9 cellular contexts compared by ENCODE assay signal in the genomic region with DNA sequence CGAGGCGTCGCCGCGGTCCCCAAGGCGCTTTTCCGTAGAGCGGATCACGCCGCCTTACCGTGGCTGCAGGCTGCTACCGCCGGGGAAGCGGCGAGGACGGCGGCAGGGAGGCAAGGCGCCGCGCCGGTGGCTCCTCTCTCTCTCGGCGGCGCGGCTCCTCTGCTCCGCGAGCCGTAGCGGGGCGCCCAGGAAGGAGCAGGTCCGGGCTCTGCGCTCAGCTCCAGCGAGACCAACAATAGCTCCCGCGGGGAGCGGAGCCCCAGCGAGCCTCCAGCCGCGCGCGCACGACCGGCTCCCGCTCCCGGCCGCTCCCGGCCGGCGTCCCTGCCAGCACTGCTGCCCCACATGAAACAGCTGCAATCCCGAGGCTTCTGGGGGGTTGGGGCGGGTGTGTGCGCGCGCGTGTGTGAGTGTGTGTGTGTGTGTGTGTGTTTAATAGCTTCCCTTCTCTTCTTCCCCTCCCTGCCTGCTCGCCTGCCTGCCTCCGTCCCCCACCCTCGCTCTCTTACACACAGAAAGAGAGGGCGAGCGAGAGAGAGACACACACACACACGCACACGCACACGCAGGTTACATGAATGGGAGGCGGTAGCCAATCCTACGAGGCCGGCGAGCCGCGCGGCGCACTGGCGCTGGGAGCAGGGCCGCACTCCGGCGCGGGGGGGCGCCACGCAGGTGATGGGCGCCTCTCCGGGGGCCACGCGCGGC. TPM values are rescaled to one million over a fixed set of nuclear protein-coding genes. Genes with fewer than 3 reads are reported as not detected.
DNase-seq lines count a peak whose midpoint lies in the region; ATAC-seq and TF ChIP-seq lines count a peak whose summit lies in the region.
"Had no signal": no experiment of that assay in that cellular context is flagged by ENCODE, and none has a peak within 500 bp of the region (broad histone marks: within the 10 kb centered on the region; RNA-seq: fewer than 3 reads in every experiment).

Gene TENM4, minus strand, starts transcription at position 580 of the 708 bp plus-strand sequence. CDS start 371,086 bp downstream, outside the sequence.

- peak within 1 kb of the TSS; percentile 76 for H2AFZ ChIP-seq in fibroblast of lung (ENCODE audit: low read length)

- no peaks in the 10 kb centered on the region for H4K20me1 ChIP-seq in fibroblast of lung (ENCODE audit: control insufficient read depth, extremely low read depth, insufficient read depth, low read length)

- no peak for TF ChIP-seq POLR2A in uterus (IDR thresholded peaks at IDR 0.05)

- no peaks in the 10 kb centered on the region for H3K9me3 ChIP-seq in fibroblast of lung (ENCODE audit: control insufficient read depth, insufficient read depth, low read depth, low read length)
- H3K9me3 ChIP-seq in muscle layer of duodenum (ENCODE audit: control insufficient read depth in 1 of 2, low read length in 2 of 2), result no peaks in the 10 kb centered on the region
- H3K9me3 ChIP-seq in uterus, result no peaks in the 10 kb centered on the region
- H3K9me3 ChIP-seq: neutrophil had no signal

- DNase-seq in activated T-cell treated with anti-CD3 and anti-CD28 coated beads, Interleukin-2, amount 50 U/mL, for 4 hours, result no peak
- no peak for DNase-seq in activated T-cell treated with anti-CD3 and anti-CD28 coated beads, Interleukin-2, amount 50 U/mL, for 24 hours
- DNase-seq in HL-60 (ENCODE audit: low read depth in 1 of 2, low spot score in 1 of 2), result peak in 1 of 2 experiments; percentile 7
- peak; percentile 95 to 96 for DNase-seq in fibroblast of lung (ENCODE audit: low read depth in 2 of 2)
- peak; percentile 72 to 73 for DNase-seq in uterus
- no peak for DNase-seq in HuH-7.5 (ENCODE audit: low spot score)

- TF ChIP-seq CTCF in HL-60 (IDR thresholded peaks at IDR 0.05; ENCODE audit: insufficient read depth, low read length) (no peak), fibroblast of lung (conservative IDR thresholded peaks at IDR 0.05 in 1 of 2, IDR thresholded peaks at IDR 0.05 in 1 of 2; ENCODE audit: low read depth in 1 of 2, low read length in 2 of 2) (peak in 1 of 2 donors; percentile 9), uterus (IDR thresholded peaks at IDR 0.05) (peak in 1 of 4 experiments; percentile 18)

- peak within 1 kb of the TSS; percentile 92 for H3K9ac ChIP-seq in fibroblast of lung (ENCODE audit: insufficient read depth, low read length)

- peaks cover 30% of the 10 kb centered on the region for H3K79me2 ChIP-seq in fibroblast of lung (ENCODE audit: control insufficient read depth, insufficient read depth, low read length)

- H3K4me2 ChIP-seq in fibroblast of lung (ENCODE audit: extremely low read depth, insufficient read depth, low read length), result peak within 1 kb of the TSS; percentile 97

- H3K36me3 ChIP-seq in fibroblast of lung (ENCODE audit: control insufficient read depth, insufficient read depth, low read length) (no peaks in the 10 kb centered on the region), muscle layer of duodenum (ENCODE audit: control insufficient read depth in 1 of 2, insufficient read depth in 2 of 2, low read length in 2 of 2) (no peaks in the 10 kb centered on the region), uterus (no peaks in the 10 kb centered on the region)
- H3K36me3 ChIP-seq: neutrophil had no signal

- peaks cover 50% of the 10 kb centered on the region for H3K27me3 ChIP-seq in HL-60 (ENCODE audit: insufficient read depth, poor library complexity, severe bottlenecking)
- no peaks in the 10 kb centered on the region for H3K27me3 ChIP-seq in fibroblast of lung (ENCODE audit: control insufficient read depth, insufficient read depth, low read length)
- H3K27me3 ChIP-seq in muscle layer of duodenum (ENCODE audit: low read depth, low read length), result peaks cover 30% of the 10 kb centered on the region
- peaks cover 3 to 10% of the 10 kb centered on the region in 2 donors for H3K27me3 ChIP-seq in uterus

- H3K27ac Mint-ChIP-seq in activated T-cell treated with anti-CD3 and anti-CD28 coated beads, Interleukin-2, amount 50 U/mL, for 24 hours, result no peak within 1 kb of the TSS
- peak within 1 kb of the TSS; percentile 82 for H3K27ac Mint-ChIP-seq in T-helper 1 cell treated with Interleukin-12 subunit alpha and Interleukin-12 subunit beta and Interleukin-4 antibody, amounts not matched to agents 30 μg/mL and 1 μg/mL, for 36 hours

- H3K27me3 Mint-ChIP-seq in activated T-cell treated with anti-CD3 and anti-CD28 coated beads, Interleukin-2, amount 50 U/mL, for 4 hours (ENCODE audit: low read depth), result peaks cover 66% of the 10 kb centered on the region
- peaks cover 76% of the 10 kb centered on the region for H3K27me3 Mint-ChIP-seq in activated T-cell treated with anti-CD3 and anti-CD28 coated beads, Interleukin-2, amount 50 U/mL, for 24 hours
- H3K27me3 Mint-ChIP-seq in T-helper 1 cell treated with Interleukin-12 subunit alpha and Interleukin-12 subunit beta and Interleukin-4 antibody, amounts not matched to agents 30 μg/mL and 1 μg/mL, for 36 hours (ENCODE audit: low read depth), result peaks cover 78% of the 10 kb centered on the region

- peaks cover 5% of the 10 kb centered on the region for H3K4me1 ChIP-seq in fibroblast of lung (ENCODE audit: control insufficient read depth, extremely low read depth, insufficient read depth, low read length)
- peaks cover 3 to 35% of the 10 kb centered on the region in 2 donors for H3K4me1 ChIP-seq in muscle layer of duodenum (ENCODE audit: control insufficient read depth in 1 of 2, insufficient read depth in 2 of 2, low read length in 2 of 2)
- peaks cover 0 to 4% of the 10 kb centered on the region in 2 donors for H3K4me1 ChIP-seq in uterus

- H3K4me1 Mint-ChIP-seq in activated T-cell treated with anti-CD3 and anti-CD28 coated beads, Interleukin-2, amount 50 U/mL, for 4 hours (ENCODE audit: low read depth), result peaks cover 9% of the 10 kb centered on the region
- H3K4me1 Mint-ChIP-seq in activated T-cell treated with anti-CD3 and anti-CD28 coated beads, Interleukin-2, amount 50 U/mL, for 24 hours (ENCODE audit: low read depth), result peaks cover 16% of the 10 kb centered on the region
- peaks cover 7% of the 10 kb centered on the region for H3K4me1 Mint-ChIP-seq in T-helper 1 cell treated with Interleukin-12 subunit alpha and Interleukin-12 subunit beta and Interleukin-4 antibody, amounts not matched to agents 30 μg/mL and 1 μg/mL, for 36 hours (ENCODE audit: low read depth)

- peak within 1 kb of the TSS; percentile 57 for H3K4me3 Mint-ChIP-seq in activated T-cell treated with anti-CD3 and anti-CD28 coated beads, Interleukin-2, amount 50 U/mL, for 4 hours
- no peak within 1 kb of the TSS for H3K4me3 Mint-ChIP-seq in activated T-cell treated with anti-CD3 and anti-CD28 coated beads, Interleukin-2, amount 50 U/mL, for 24 hours
- peak within 1 kb of the TSS; percentile 77 for H3K4me3 Mint-ChIP-seq in T-helper 1 cell treated with Interleukin-12 subunit alpha and Interleukin-12 subunit beta and Interleukin-4 antibody, amounts not matched to agents 30 μg/mL and 1 μg/mL, for 36 hours

- peaks cover 6% of the 10 kb centered on the region for H3K9me3 Mint-ChIP-seq in activated T-cell treated with anti-CD3 and anti-CD28 coated beads, Interleukin-2, amount 50 U/mL, for 4 hours
- H3K9me3 Mint-ChIP-seq in activated T-cell treated with anti-CD3 and anti-CD28 coated beads, Interleukin-2, amount 50 U/mL, for 24 hours, result no peaks in the 10 kb centered on the region
- no peaks in the 10 kb centered on the region for H3K9me3 Mint-ChIP-seq in T-helper 1 cell treated with Interleukin-12 subunit alpha and Interleukin-12 subunit beta and Interleukin-4 antibody, amounts not matched to agents 30 μg/mL and 1 μg/mL, for 36 hours

- peak; percentile 25 to 27 for ATAC-seq in activated T-cell treated with anti-CD3 and anti-CD28 coated beads, Interleukin-2, amount 50 U/mL, for 4 hours

- intact Hi-C loops in uterus (cut with DNase I; ENCODE audit: low total_unique reads), result no loop called here

- H3K36me3 Mint-ChIP-seq in activated T-cell treated with anti-CD3 and anti-CD28 coated beads, Interleukin-2, amount 50 U/mL, for 4 hours (ENCODE audit: insufficient read depth), result no peaks in the 10 kb centered on the region
- no peaks in the 10 kb centered on the region for H3K36me3 Mint-ChIP-seq in activated T-cell treated with anti-CD3 and anti-CD28 coated beads, Interleukin-2, amount 50 U/mL, for 24 hours (ENCODE audit: low read depth)
- no peaks in the 10 kb centered on the region for H3K36me3 Mint-ChIP-seq in T-helper 1 cell treated with Interleukin-12 subunit alpha and Interleukin-12 subunit beta and Interleukin-4 antibody, amounts not matched to agents 30 μg/mL and 1 μg/mL, for 36 hours (ENCODE audit: low read depth)

- H3K27ac ChIP-seq in HL-60 (replicated peaks) (no peak within 1 kb of the TSS), fibroblast of lung (ENCODE audit: insufficient read depth, low read length) (peak within 1 kb of the TSS; percentile 91), muscle layer of duodenum (ENCODE audit: low read length) (peak within 1 kb of the TSS; percentile 45), uterus (peak within 1 kb of the TSS; percentile 73 to 75)
- H3K27ac ChIP-seq: neutrophil had no signal

- H3K4me3 ChIP-seq in HL-60 (replicated peaks; ENCODE audit: insufficient read depth, low read length), result peak within 1 kb of the TSS; percentile 2; the same call in 1 of the 2 replicates
- peak within 1 kb of the TSS; percentile 75 to 92 (median 85) for H3K4me3 ChIP-seq in fibroblast of lung (replicated peaks in 1 of 4; ENCODE audit: control extremely low read depth in 1 of 4, insufficient read depth in 1 of 4, low read depth in 3 of 4, low read length in 4 of 4)
- peak within 1 kb of the TSS; percentile 56 to 64 for H3K4me3 ChIP-seq in muscle layer of duodenum (ENCODE audit: low read depth in 1 of 2, low read length in 2 of 2)
- peak within 1 kb of the TSS; percentile 34 to 64 for H3K4me3 ChIP-seq in uterus

RNA-seq across cellular contexts. Expression of gene TENM4, which starts in this region (rescaled TPM):
- under 1 TPM in 2 of 3 donors, not detected in 1; 0.10 to 0.30 TPM for total RNA-seq in activated T-cell treated with anti-CD3 and anti-CD28 coated beads, Interleukin-2, amount 50 U/mL, for 4 hours
- total RNA-seq in fibroblast of lung (48.3 and 48.4 TPM in 2 replicates), uterus (10 to 100 TPM in 1 of 4 donors, 1 to 10 TPM in 2, under 1 TPM in 1; 0.88 to 61.5 (median 4.0) TPM)
- polyA plus RNA-seq in fibroblast of lung, result 4.6 and 10.7 TPM in 2 replicates
- 7.1 and 11.9 TPM in 2 replicates for polyA plus RNA-seq in fibroblast of lung (2012)
- polyA minus RNA-seq in fibroblast of lung (ENCODE audit: low replicate concordance), result 24.9 and 60.2 TPM in 2 replicates

Comparison
In these comparisons a context has a peak if more than half of its experiments do, and no peak if none do; other contexts are left out.
1. Peak in ATAC-seq in activated T-cell treated with anti-CD3 and anti-CD28 coated beads, Interleukin-2, amount 50 U/mL, for 4 hours; RNA of the gene not detected or under 1 TPM.
2. DNase-seq: peak in fibroblast of lung (2 of 2) and uterus (2 of 2); none in activated T-cell treated with anti-CD3 and anti-CD28 coated beads, Interleukin-2, amount 50 U/mL, for 4 hours (single experiment), activated T-cell treated with anti-CD3 and anti-CD28 coated beads, Interleukin-2, amount 50 U/mL, for 24 hours (single experiment) and HuH-7.5 (single experiment).
3. H3K4me3 ChIP-seq: peak in every context shown above with its lines; median percentile 85 in fibroblast of lung; 60 in muscle layer of duodenum; 49 in uterus; 2 in HL-60.